ENCODE assay signal across 1 cellular context in genomic region chr6:107361568-107362270, GRCh38.
TF ChIP-seq lines count a peak whose summit lies in the region.

No MANE protein-coding gene starts in this region.

TF ChIP-seq in HepG2, 621 proteins besides CTCF, POLR2A, EP300 and RAD21 (continued from another document):
- 0 out of 2 replicates have a peak, but pooled peaks have one; percentile 33 for TF ChIP-seq SKIL (CRISPR knock-in tag; IDR thresholded peaks at IDR 0.05; ENCODE audit: borderline replicate concordance)
- TF ChIP-seq ZNF451 (CRISPR knock-in tag; IDR thresholded peaks at IDR 0.05) = no peak
- TF ChIP-seq SAP130 (CRISPR knock-in tag; IDR thresholded peaks at IDR 0.05; ENCODE audit: low read depth) = peak; percentile 24; the same call in 1 of the 2 replicates
- TF ChIP-seq FOXA1 (IDR thresholded peaks at IDR 0.05) = no peak
- TF ChIP-seq FOXA1 (CRISPR knock-in tag; IDR thresholded peaks at IDR 0.05) = peak; percentile 73
- peak; percentile 43 to 90; a peak in 3 of 4 replicates for TF ChIP-seq NR2F1 (CRISPR knock-in tag; IDR thresholded peaks at IDR 0.05)
- TF ChIP-seq ZNF547 (CRISPR knock-in tag; IDR thresholded peaks at IDR 0.05) = 0 out of 2 replicates have a peak, but pooled peaks have one; percentile 23
- peak; percentile 30; the same call in 1 of the 2 replicates for TF ChIP-seq HNF4A (CRISPR knock-in tag; IDR thresholded peaks at IDR 0.05)
- TF ChIP-seq PATZ1 (CRISPR knock-in tag; IDR thresholded peaks at IDR 0.05) = peak; percentile 67
- peak; percentile 38; the same call in 1 of the 2 replicates for TF ChIP-seq NCOA2 (CRISPR knock-in tag; IDR thresholded peaks at IDR 0.05)
- no peak for TF ChIP-seq ARID4A (CRISPR knock-in tag; IDR thresholded peaks at IDR 0.05; ENCODE audit: borderline replicate concordance)
- TF ChIP-seq CBFB (CRISPR knock-in tag; IDR thresholded peaks at IDR 0.05) = peak; percentile 92
- TF ChIP-seq ATM (IDR thresholded peaks at IDR 0.05; ENCODE audit: borderline replicate concordance) = no peak
- peak; percentile 95 for TF ChIP-seq TEAD3 (CRISPR knock-in tag; optimal IDR thresholded peaks at IDR 0.05; ENCODE audit: borderline replicate concordance)
- TF ChIP-seq KMT2A (CRISPR knock-in tag; IDR thresholded peaks at IDR 0.05) = 0 out of 2 replicates have a peak, but pooled peaks have one; percentile 50
- no peak for TF ChIP-seq IKZF1 (IDR thresholded peaks at IDR 0.05)
- peak; percentile 79 for TF ChIP-seq NR2F6 (IDR thresholded peaks at IDR 0.05)
- TF ChIP-seq NR2F6 (CRISPR knock-in tag; IDR thresholded peaks at IDR 0.05) = peak; percentile 91
- 0 out of 2 replicates have a peak, but pooled peaks have one; percentile 58 for TF ChIP-seq ARNT2 (CRISPR knock-in tag; IDR thresholded peaks at IDR 0.05; ENCODE audit: low read depth)
- TF ChIP-seq ZNF574 (CRISPR knock-in tag; IDR thresholded peaks at IDR 0.05) = peak; percentile 27; the same call in 1 of the 2 replicates
- TF ChIP-seq PAXIP1 (CRISPR knock-in tag; conservative IDR thresholded peaks at IDR 0.05) = 0 out of 2 replicates have a peak, but pooled peaks have one; percentile 20
- peak; percentile 54; the same call in 1 of the 2 replicates for TF ChIP-seq PITX1 (CRISPR knock-in tag; IDR thresholded peaks at IDR 0.05)
- TF ChIP-seq NR2F2 (IDR thresholded peaks at IDR 0.05; ENCODE audit: borderline replicate concordance, low read depth) = peak; percentile 79
- no peak for TF ChIP-seq CREB3 (CRISPR knock-in tag; IDR thresholded peaks at IDR 0.05)
- no peak for TF ChIP-seq ZNF740 (CRISPR knock-in tag; IDR thresholded peaks at IDR 0.05)
- peak; percentile 41; the same call in 1 of the 2 replicates for TF ChIP-seq RARA (CRISPR knock-in tag; IDR thresholded peaks at IDR 0.05)
TF ChIP-seq in HepG2: peak in this region for 52.
